1 cellular context compared by ENCODE assay signal in the genomic region with DNA sequence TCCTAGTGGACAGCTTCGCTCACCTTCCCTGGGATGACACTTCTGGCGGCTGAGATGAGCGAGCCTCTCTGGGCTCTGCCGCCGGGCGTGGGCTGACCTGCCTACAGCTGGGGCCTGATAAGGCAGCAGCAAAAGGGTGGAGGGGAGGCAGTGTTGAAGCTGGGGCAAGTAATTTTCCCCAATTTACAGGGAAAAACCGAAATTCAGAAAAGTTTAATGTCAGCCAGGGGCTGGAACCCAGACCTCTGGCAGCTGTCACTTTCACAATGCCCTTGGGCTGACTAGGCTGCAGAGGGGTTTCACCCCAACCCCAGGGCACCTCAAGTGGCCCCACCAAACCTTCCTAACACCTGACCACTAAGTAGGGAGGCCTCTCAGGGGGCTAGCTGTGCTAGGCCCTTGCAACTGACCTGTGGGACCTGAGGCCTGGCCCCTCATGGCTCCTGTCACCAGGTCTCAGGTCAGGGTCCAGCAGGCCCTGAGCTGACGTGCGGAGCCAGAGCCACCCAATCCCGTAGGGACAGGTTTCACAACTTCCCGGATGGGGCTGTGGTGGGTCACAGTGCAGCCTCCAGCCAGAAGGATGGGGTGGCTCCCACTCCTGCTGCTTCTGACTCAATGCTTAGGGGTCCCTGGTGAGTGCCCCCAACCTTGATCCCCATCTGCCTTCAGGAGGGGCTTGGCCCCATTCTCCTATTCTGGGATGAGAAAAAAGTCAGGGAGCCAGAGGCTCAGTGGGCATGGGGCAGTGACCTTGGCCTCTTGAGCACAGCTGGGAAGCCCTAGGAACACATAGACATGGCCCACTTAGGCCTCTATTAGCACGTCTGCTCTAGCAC.
TF ChIP-seq lines count a peak whose summit lies in the region.

No MANE protein-coding gene starts in this region.

TF ChIP-seq in HepG2, 621 proteins besides CTCF, POLR2A, EP300 and RAD21 (continued from another document and continues in another):
- TF ChIP-seq GMEB1 (CRISPR knock-in tag; IDR thresholded peaks at IDR 0.05; ENCODE audit: borderline replicate concordance) (peak; percentile 50; the same call in 1 of the 2 replicates), BHLHE40 (IDR thresholded peaks at IDR 0.05; ENCODE audit: low read length) (0 out of 2 replicates have a peak, but pooled peaks have one; percentile 2), NR2F1 (CRISPR knock-in tag; IDR thresholded peaks at IDR 0.05) (peak; percentile 94 to 98), BRF2 (CRISPR knock-in tag; IDR thresholded peaks at IDR 0.05) (peak; percentile 84; the same call in 1 of the 2 replicates), ZFP36L2 (CRISPR knock-in tag; IDR thresholded peaks at IDR 0.05) (peak; percentile 84; the same call in 1 of the 2 replicates), ZFP91 (CRISPR knock-in tag; IDR thresholded peaks at IDR 0.05; ENCODE audit: borderline replicate concordance) (peak; percentile 88), ZBTB21 (CRISPR knock-in tag; IDR thresholded peaks at IDR 0.05) (peak; percentile 63; the same call in 1 of the 2 replicates), HIVEP1 (CRISPR knock-in tag; IDR thresholded peaks at IDR 0.05) (peak; percentile 69; the same call in 1 of the 2 replicates), MXI1 (IDR thresholded peaks at IDR 0.05; ENCODE audit: borderline replicate concordance, low read depth, low read length) (peak; percentile 83; the same call in 1 of the 3 replicates), KAT2B (IDR thresholded peaks at IDR 0.05; ENCODE audit: borderline replicate concordance, low read depth, low read length) (peak; percentile 46; the same call in 1 of the 2 replicates), PPARG (CRISPR knock-in tag; conservative IDR thresholded peaks at IDR 0.05) (peak; percentile 85), SMAD9 (CRISPR knock-in tag; IDR thresholded peaks at IDR 0.05) (peak; percentile 71; the same call in 1 of the 2 replicates), YY1 (IDR thresholded peaks at IDR 0.05; ENCODE audit: insufficient read depth, insufficient replicate concordance, low read depth, low read length) (peak; percentile 82), GABPB1 (CRISPR knock-in tag; IDR thresholded peaks at IDR 0.05) (peak; percentile 90), SP140L (CRISPR knock-in tag; IDR thresholded peaks at IDR 0.05; ENCODE audit: borderline replicate concordance) (0 out of 2 replicates have a peak, but pooled peaks have one; percentile 33), ZBTB7B (CRISPR knock-in tag; IDR thresholded peaks at IDR 0.05) (peak; percentile 99), ARNT2 (CRISPR knock-in tag; IDR thresholded peaks at IDR 0.05; ENCODE audit: low read depth) (peak; percentile 51), ELF3 (CRISPR knock-in tag; IDR thresholded peaks at IDR 0.05) (peak; percentile 96), ZNF343 (CRISPR knock-in tag; IDR thresholded peaks at IDR 0.05) (0 out of 2 replicates have a peak, but pooled peaks have one; percentile 22), ZSCAN21 (CRISPR knock-in tag; IDR thresholded peaks at IDR 0.05; ENCODE audit: borderline replicate concordance) (peak; percentile 46; the same call in 1 of the 2 replicates), MED8 (CRISPR knock-in tag; IDR thresholded peaks at IDR 0.05; ENCODE audit: insufficient replicate concordance) (peak; percentile 86), ZNF605 (CRISPR knock-in tag; IDR thresholded peaks at IDR 0.05) (peak; percentile 96)
- TF ChIP-seq, protein P1, sequence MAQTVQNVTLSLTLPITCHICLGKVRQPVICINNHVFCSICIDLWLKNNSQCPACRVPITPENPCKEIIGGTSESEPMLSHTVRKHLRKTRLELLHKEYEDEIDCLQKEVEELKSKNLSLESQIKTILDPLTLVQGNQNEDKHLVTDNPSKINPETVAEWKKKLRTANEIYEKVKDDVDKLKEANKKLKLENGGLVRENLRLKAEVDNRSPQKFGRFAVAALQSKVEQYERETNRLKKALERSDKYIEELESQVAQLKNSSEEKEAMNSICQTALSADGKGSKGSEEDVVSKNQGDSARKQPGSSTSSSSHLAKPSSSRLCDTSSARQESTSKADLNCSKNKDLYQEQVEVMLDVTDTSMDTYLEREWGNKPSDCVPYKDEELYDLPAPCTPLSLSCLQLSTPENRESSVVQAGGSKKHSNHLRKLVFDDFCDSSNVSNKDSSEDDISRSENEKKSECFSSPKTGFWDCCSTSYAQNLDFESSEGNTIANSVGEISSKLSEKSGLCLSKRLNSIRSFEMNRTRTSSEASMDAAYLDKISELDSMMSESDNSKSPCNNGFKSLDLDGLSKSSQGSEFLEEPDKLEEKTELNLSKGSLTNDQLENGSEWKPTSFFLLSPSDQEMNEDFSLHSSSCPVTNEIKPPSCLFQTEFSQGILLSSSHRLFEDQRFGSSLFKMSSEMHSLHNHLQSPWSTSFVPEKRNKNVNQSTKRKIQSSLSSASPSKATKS (CRISPR knock-in tag; IDR thresholded peaks at IDR 0.05): peak; percentile 86
- TF ChIP-seq, protein P2, sequence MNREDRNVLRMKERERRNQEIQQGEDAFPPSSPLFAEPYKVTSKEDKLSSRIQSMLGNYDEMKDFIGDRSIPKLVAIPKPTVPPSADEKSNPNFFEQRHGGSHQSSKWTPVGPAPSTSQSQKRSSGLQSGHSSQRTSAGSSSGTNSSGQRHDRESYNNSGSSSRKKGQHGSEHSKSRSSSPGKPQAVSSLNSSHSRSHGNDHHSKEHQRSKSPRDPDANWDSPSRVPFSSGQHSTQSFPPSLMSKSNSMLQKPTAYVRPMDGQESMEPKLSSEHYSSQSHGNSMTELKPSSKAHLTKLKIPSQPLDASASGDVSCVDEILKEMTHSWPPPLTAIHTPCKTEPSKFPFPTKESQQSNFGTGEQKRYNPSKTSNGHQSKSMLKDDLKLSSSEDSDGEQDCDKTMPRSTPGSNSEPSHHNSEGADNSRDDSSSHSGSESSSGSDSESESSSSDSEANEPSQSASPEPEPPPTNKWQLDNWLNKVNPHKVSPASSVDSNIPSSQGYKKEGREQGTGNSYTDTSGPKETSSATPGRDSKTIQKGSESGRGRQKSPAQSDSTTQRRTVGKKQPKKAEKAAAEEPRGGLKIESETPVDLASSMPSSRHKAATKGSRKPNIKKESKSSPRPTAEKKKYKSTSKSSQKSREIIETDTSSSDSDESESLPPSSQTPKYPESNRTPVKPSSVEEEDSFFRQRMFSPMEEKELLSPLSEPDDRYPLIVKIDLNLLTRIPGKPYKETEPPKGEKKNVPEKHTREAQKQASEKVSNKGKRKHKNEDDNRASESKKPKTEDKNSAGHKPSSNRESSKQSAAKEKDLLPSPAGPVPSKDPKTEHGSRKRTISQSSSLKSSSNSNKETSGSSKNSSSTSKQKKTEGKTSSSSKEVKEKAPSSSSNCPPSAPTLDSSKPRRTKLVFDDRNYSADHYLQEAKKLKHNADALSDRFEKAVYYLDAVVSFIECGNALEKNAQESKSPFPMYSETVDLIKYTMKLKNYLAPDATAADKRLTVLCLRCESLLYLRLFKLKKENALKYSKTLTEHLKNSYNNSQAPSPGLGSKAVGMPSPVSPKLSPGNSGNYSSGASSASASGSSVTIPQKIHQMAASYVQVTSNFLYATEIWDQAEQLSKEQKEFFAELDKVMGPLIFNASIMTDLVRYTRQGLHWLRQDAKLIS (CRISPR knock-in tag; IDR thresholded peaks at IDR 0.05): peak; percentile 83
- TF ChIP-seq, protein P3, sequence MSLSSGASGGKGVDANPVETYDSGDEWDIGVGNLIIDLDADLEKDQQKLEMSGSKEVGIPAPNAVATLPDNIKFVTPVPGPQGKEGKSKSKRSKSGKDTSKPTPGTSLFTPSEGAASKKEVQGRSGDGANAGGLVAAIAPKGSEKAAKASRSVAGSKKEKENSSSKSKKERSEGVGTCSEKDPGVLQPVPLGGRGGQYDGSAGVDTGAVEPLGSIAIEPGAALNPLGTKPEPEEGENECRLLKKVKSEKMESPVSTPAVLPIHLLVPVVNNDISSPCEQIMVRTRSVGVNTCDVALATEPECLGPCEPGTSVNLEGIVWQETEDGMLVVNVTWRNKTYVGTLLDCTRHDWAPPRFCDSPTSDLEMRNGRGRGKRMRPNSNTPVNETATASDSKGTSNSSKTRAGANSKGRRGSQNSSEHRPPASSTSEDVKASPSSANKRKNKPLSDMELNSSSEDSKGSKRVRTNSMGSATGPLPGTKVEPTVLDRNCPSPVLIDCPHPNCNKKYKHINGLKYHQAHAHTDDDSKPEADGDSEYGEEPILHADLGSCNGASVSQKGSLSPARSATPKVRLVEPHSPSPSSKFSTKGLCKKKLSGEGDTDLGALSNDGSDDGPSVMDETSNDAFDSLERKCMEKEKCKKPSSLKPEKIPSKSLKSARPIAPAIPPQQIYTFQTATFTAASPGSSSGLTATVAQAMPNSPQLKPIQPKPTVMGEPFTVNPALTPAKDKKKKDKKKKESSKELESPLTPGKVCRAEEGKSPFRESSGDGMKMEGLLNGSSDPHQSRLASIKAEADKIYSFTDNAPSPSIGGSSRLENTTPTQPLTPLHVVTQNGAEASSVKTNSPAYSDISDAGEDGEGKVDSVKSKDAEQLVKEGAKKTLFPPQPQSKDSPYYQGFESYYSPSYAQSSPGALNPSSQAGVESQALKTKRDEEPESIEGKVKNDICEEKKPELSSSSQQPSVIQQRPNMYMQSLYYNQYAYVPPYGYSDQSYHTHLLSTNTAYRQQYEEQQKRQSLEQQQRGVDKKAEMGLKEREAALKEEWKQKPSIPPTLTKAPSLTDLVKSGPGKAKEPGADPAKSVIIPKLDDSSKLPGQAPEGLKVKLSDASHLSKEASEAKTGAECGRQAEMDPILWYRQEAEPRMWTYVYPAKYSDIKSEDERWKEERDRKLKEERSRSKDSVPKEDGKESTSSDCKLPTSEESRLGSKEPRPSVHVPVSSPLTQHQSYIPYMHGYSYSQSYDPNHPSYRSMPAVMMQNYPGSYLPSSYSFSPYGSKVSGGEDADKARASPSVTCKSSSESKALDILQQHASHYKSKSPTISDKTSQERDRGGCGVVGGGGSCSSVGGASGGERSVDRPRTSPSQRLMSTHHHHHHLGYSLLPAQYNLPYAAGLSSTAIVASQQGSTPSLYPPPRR (CRISPR knock-in tag; IDR thresholded peaks at IDR 0.05; ENCODE audit: borderline replicate concordance): peak; percentile 83
- TF ChIP-seq, protein P4, sequence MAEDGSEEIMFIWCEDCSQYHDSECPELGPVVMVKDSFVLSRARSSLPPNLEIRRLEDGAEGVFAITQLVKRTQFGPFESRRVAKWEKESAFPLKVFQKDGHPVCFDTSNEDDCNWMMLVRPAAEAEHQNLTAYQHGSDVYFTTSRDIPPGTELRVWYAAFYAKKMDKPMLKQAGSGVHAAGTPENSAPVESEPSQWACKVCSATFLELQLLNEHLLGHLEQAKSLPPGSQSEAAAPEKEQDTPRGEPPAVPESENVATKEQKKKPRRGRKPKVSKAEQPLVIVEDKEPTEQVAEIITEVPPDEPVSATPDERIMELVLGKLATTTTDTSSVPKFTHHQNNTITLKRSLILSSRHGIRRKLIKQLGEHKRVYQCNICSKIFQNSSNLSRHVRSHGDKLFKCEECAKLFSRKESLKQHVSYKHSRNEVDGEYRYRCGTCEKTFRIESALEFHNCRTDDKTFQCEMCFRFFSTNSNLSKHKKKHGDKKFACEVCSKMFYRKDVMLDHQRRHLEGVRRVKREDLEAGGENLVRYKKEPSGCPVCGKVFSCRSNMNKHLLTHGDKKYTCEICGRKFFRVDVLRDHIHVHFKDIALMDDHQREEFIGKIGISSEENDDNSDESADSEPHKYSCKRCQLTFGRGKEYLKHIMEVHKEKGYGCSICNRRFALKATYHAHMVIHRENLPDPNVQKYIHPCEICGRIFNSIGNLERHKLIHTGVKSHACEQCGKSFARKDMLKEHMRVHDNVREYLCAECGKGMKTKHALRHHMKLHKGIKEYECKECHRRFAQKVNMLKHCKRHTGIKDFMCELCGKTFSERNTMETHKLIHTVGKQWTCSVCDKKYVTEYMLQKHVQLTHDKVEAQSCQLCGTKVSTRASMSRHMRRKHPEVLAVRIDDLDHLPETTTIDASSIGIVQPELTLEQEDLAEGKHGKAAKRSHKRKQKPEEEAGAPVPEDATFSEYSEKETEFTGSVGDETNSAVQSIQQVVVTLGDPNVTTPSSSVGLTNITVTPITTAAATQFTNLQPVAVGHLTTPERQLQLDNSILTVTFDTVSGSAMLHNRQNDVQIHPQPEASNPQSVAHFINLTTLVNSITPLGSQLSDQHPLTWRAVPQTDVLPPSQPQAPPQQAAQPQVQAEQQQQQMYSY (CRISPR knock-in tag; IDR thresholded peaks at IDR 0.05): peak; percentile 65
